28 cellular contexts compared by ENCODE assay signal in genomic region chr1:179493323-179493722, GRCh38.
DNase-seq lines count a peak whose midpoint lies in the region; ATAC-seq and TF ChIP-seq lines count a peak whose summit lies in the region.
"Had no signal": no experiment of that assay in that cellular context is flagged by ENCODE, and none has a peak within 500 bp of the region (broad histone marks: within the 10 kb centered on the region; RNA-seq: fewer than 3 reads in every experiment).

No MANE protein-coding gene starts in this region.

- dilution Hi-C loops in IMR-90 (cut with HindIII; ENCODE audit: low sequenced_read_pairs, unreplicated experiment): no loop called here

- H3K27ac Mint-ChIP-seq in activated T-helper 1 cell treated with anti-CD3 and anti-CD28 coated beads, Interleukin-12 subunit alpha, Interleukin-12 subunit beta, Interleukin-2, Interleukin-4 antibody, amounts not matched to agents 30 ng/mL and 10 ng/mL and 1 ng/mL, durations not matched to agents 14 hours and 24 hours and 36 hours: no peak overlapping the region
- H3K27ac Mint-ChIP-seq: activated naive CD4-positive, alpha-beta T cell treated with anti-CD3 and anti-CD28 coated beads for 36 hours; T-helper 17 cell had no signal

- H2BK15ac ChIP-seq in IMR-90 (ENCODE audit: low read depth, low read length): no peak overlapping the region

- H2BK5ac ChIP-seq in IMR-90 (ENCODE audit: low read depth, low read length, poor library complexity, severe bottlenecking): no peak overlapping the region

- BruUV-seq in IMR-90 (replicated peaks; lab: Mats Ljungman, UMichigan): no TSS peak

- no peak overlapping the region for H3K56ac ChIP-seq in IMR-90 (ENCODE audit: extremely low read depth, insufficient read depth, low read length)

- no peaks in the 10 kb centered on the region for H3K9me1 ChIP-seq in IMR-90 (ENCODE audit: insufficient read depth, low read length)

- no peaks in the 10 kb centered on the region for H3K79me1 ChIP-seq in IMR-90 (ENCODE audit: low read depth in 1 of 2, low read length in 2 of 2)

- no peaks in the 10 kb centered on the region for H4K20me1 ChIP-seq in IMR-90 (ENCODE audit: insufficient read depth, low read length)
- H4K20me1 ChIP-seq: BLaER1 treated with 17β-estradiol and CSF1 and Interleukin-3, amounts not matched to agents 10 nM and 100 nM had no signal

- no peak overlapping the region for H3K9ac ChIP-seq in IMR-90 (ENCODE audit: low read depth, low read length)
- H3K9ac ChIP-seq: BLaER1 treated with 17β-estradiol and CSF1 and Interleukin-3, amounts not matched to agents 10 nM and 100 nM had no signal

- no peaks in the 10 kb centered on the region for H3K36me3 ChIP-seq in IMR-90 (ENCODE audit: control insufficient read depth, insufficient read depth, low read length)
- no peaks in the 10 kb centered on the region for H3K36me3 ChIP-seq in brain microvascular endothelial cell (replicated peaks)
- H3K36me3 ChIP-seq in psoas muscle (ENCODE audit: insufficient read depth in 1 of 2, low read depth in 1 of 2): no peaks in the 10 kb centered on the region
- H3K36me3 ChIP-seq: adrenal gland; BLaER1 treated with 17β-estradiol and CSF1 and Interleukin-3, amounts not matched to agents 10 nM and 100 nM; MG63; sigmoid colon; stomach had no signal

- H4K5ac ChIP-seq in IMR-90 (ENCODE audit: low read depth, low read length): no peak overlapping the region

- H2AFZ ChIP-seq in IMR-90 (replicated peaks; ENCODE audit: low read length, poor library complexity): no peak overlapping the region

- no peak overlapping the region for H2AK5ac ChIP-seq in IMR-90 (ENCODE audit: low read depth, low read length)

- POLR2A ChIA-PET in IMR-90 (lab: Charles Lee; ENCODE audit: unreplicated experiment): no interaction called here

- no peaks in the 10 kb centered on the region for H3K4me1 Mint-ChIP-seq in activated T-helper 1 cell treated with anti-CD3 and anti-CD28 coated beads, Interleukin-12 subunit alpha, Interleukin-12 subunit beta, Interleukin-2, Interleukin-4 antibody, amounts not matched to agents 30 ng/mL and 10 ng/mL and 1 ng/mL, durations not matched to agents 14 hours and 24 hours and 36 hours (ENCODE audit: low read depth)

- no peak overlapping the region for H3K4me2 ChIP-seq in IMR-90 (ENCODE audit: low read depth, low read length)
- H3K4me2 ChIP-seq: BLaER1 treated with 17β-estradiol and CSF1 and Interleukin-3, amounts not matched to agents 10 nM and 100 nM had no signal

- TF ChIP-seq CTCF in AG10803 (conservative IDR thresholded peaks at IDR 0.05; ENCODE audit: low read length) (no peak), IMR-90 (conservative IDR thresholded peaks at IDR 0.05; ENCODE audit: low read depth, low read length) (no peak), brain microvascular endothelial cell (IDR thresholded peaks at IDR 0.05; ENCODE audit: low read depth, low read length, missing control alignments) (no peak), psoas muscle (IDR thresholded peaks at IDR 0.05) (no peak)

- no peak overlapping the region for H2BK120ac ChIP-seq in IMR-90 (ENCODE audit: low read depth, low read length)

- 0% methylated on average over 1 of the region's 2 CpGs; no CpG with 5 or more reads in 1 of the 2 experiments for WGBS in IMR-90 (ENCODE audit: extremely low coverage in 2 of 2, insufficient read length in 1 of 2), 2 experiments
- 77 to 85% (median 78%) methylated on average over 2 of the region's 2 CpGs for WGBS in psoas muscle, 3 donors

- H3K27ac ChIP-seq in IMR-90 (ENCODE audit: insufficient read depth, low read length): no peak overlapping the region
- no peak overlapping the region for H3K27ac ChIP-seq in brain microvascular endothelial cell
- no peak overlapping the region for H3K27ac ChIP-seq in psoas muscle
- H3K27ac ChIP-seq: adrenal gland; BLaER1 treated with 17β-estradiol and CSF1 and Interleukin-3, amounts not matched to agents 10 nM and 100 nM; sigmoid colon; stomach had no signal

- H3K23ac ChIP-seq in IMR-90 (ENCODE audit: low read depth, low read length): no peak overlapping the region

- H3K4ac ChIP-seq in IMR-90 (ENCODE audit: low read depth, low read length): no peak overlapping the region

- in situ Hi-C loops in IMR-90 (cut with MboI; ENCODE audit: low sequenced_read_pairs): no loop called here
- in situ Hi-C loops in brain microvascular endothelial cell (cut with HindIII; ENCODE audit: low pct_ligation_motif_present, low sequenced_read_pairs): no loop called here

- peak; percentile 1 for DNase-seq in AG10803 (ENCODE audit: low read depth)
- DNase-seq in IMR-90: peak; percentile 75
- peak; percentile 5 for DNase-seq in brain microvascular endothelial cell
- peak; percentile 4 for DNase-seq in kidney tubule cell (ENCODE audit: low spot score)
- no peak for DNase-seq in psoas muscle
- DNase-seq in activated T-helper 1 cell treated with anti-CD3 and anti-CD28 coated beads, Interleukin-12 subunit alpha, Interleukin-12 subunit beta, Interleukin-2, Interleukin-4 antibody, amounts not matched to agents 30 ng/mL and 10 ng/mL and 1 ng/mL, durations not matched to agents 14 hours and 24 hours and 36 hours (ENCODE audit: low spot score): no peak
- DNase-seq in sciatic nerve (ENCODE audit: low spot score): no peak
- DNase-seq: activated CD4-positive, alpha-beta T cell treated with anti-CD3 and anti-CD28 coated beads, Interleukin-2, amount 50 U/mL, for 4 hours; activated naive CD4-positive, alpha-beta T cell treated with anti-CD3 and anti-CD28 coated beads for 36 hours; adrenal gland; GDM1; glutamatergic neuron; left ventricle myocardium superior; MG63; NCI-H1105; NCI-H187 treated with DMSO at 0.1 percent for 48 hours; NCI-H2171; NCI-H524 treated with DMSO at 0.1 percent for 48 hours; posterior cingulate gyrus; sigmoid colon; stimulated activated CD4-positive, alpha-beta T cell treated with anti-CD3 and anti-CD28 coated beads, Interleukin-4, amount 100 ng/mL, for 1 hour; stomach; T-helper 17 cell had no signal

- no peaks in the 10 kb centered on the region for H3K36me3 Mint-ChIP-seq in activated T-helper 1 cell treated with anti-CD3 and anti-CD28 coated beads, Interleukin-12 subunit alpha, Interleukin-12 subunit beta, Interleukin-2, Interleukin-4 antibody, amounts not matched to agents 30 ng/mL and 10 ng/mL and 1 ng/mL, durations not matched to agents 14 hours and 24 hours and 36 hours (ENCODE audit: low read depth)

- H3K27me3 Mint-ChIP-seq in activated T-helper 1 cell treated with anti-CD3 and anti-CD28 coated beads, Interleukin-12 subunit alpha, Interleukin-12 subunit beta, Interleukin-2, Interleukin-4 antibody, amounts not matched to agents 30 ng/mL and 10 ng/mL and 1 ng/mL, durations not matched to agents 14 hours and 24 hours and 36 hours (ENCODE audit: insufficient read depth): no peaks in the 10 kb centered on the region

- no peak for TF ChIP-seq POLR2A in IMR-90 (IDR thresholded peaks at IDR 0.05; ENCODE audit: low read depth, low read length)

- TF ChIP-seq RAD21 in IMR-90 (IDR thresholded peaks at IDR 0.05; ENCODE audit: low read length): no peak

- intact Hi-C loops in IMR-90 (cut with micrococcal nuclease) (no loop called here), psoas muscle (cut with DNase I) (no loop called here), sciatic nerve (cut with DNase I) (no loop called here)
- intact Hi-C loops in activated T-helper 1 cell treated with anti-CD3 and anti-CD28 coated beads, Interleukin-12 subunit alpha, Interleukin-12 subunit beta, Interleukin-2, Interleukin-4 antibody, amounts not matched to agents 30 ng/mL and 10 ng/mL and 1 ng/mL, durations not matched to agents 14 hours and 24 hours and 36 hours (cut with micrococcal nuclease): no loop called here

- no peak overlapping the region for H2BK20ac ChIP-seq in IMR-90 (ENCODE audit: low read depth, low read length)

- H3K4me3 Mint-ChIP-seq in activated T-helper 1 cell treated with anti-CD3 and anti-CD28 coated beads, Interleukin-12 subunit alpha, Interleukin-12 subunit beta, Interleukin-2, Interleukin-4 antibody, amounts not matched to agents 30 ng/mL and 10 ng/mL and 1 ng/mL, durations not matched to agents 14 hours and 24 hours and 36 hours: no peak overlapping the region
- H3K4me3 Mint-ChIP-seq: activated naive CD4-positive, alpha-beta T cell treated with anti-CD3 and anti-CD28 coated beads for 36 hours; T-helper 17 cell had no signal

- H3K27me3 ChIP-seq in IMR-90 (ENCODE audit: control insufficient read depth, insufficient read depth, low read length) (no peaks in the 10 kb centered on the region), brain microvascular endothelial cell (replicated peaks) (no peaks in the 10 kb centered on the region), psoas muscle (ENCODE audit: insufficient read depth in 3 of 3, low read length in 2 of 3) (no peaks in the 10 kb centered on the region)
- H3K27me3 ChIP-seq: adrenal gland; BLaER1 treated with 17β-estradiol and CSF1 and Interleukin-3, amounts not matched to agents 10 nM and 100 nM; MG63; sigmoid colon; stomach had no signal

- no peaks in the 10 kb centered on the region for H3K9me3 Mint-ChIP-seq in activated T-helper 1 cell treated with anti-CD3 and anti-CD28 coated beads, Interleukin-12 subunit alpha, Interleukin-12 subunit beta, Interleukin-2, Interleukin-4 antibody, amounts not matched to agents 30 ng/mL and 10 ng/mL and 1 ng/mL, durations not matched to agents 14 hours and 24 hours and 36 hours

- H2AK9ac ChIP-seq in IMR-90 (replicated peaks; ENCODE audit: low read depth, low read length, poor library complexity): no peak overlapping the region

- CTCF ChIA-PET in IMR-90 (lab: Yijun Ruan, JAX): no interaction called here

- H4K8ac ChIP-seq in IMR-90 (ENCODE audit: low read depth in 2 of 2, low read length in 2 of 2): no peak overlapping the region

- H3K4me3 ChIP-seq in AG10803 (ENCODE audit: low read length): no peak overlapping the region
- H3K4me3 ChIP-seq in IMR-90 (ENCODE audit: insufficient read depth, low read depth, low read length): no peak overlapping the region
- no peak overlapping the region for H3K4me3 ChIP-seq in brain microvascular endothelial cell (ENCODE audit: low read depth, low read length)
- H3K4me3 ChIP-seq in psoas muscle: no peak overlapping the region
- H3K4me3 ChIP-seq: adrenal gland; BLaER1 treated with 17β-estradiol and CSF1 and Interleukin-3, amounts not matched to agents 10 nM and 100 nM; K562; MG63; sigmoid colon; stomach had no signal

- H3K9me3 ChIP-seq in IMR-90 (ENCODE audit: control insufficient read depth, insufficient read depth, low read length) (no peaks in the 10 kb centered on the region), psoas muscle (no peaks in the 10 kb centered on the region)
- H3K9me3 ChIP-seq: adrenal gland; BLaER1 treated with 17β-estradiol and CSF1 and Interleukin-3, amounts not matched to agents 10 nM and 100 nM; MG63; sigmoid colon had no signal

- no peak overlapping the region for H4K91ac ChIP-seq in IMR-90 (ENCODE audit: insufficient read depth, low read depth, low read length)

- H3K4me1 ChIP-seq in IMR-90 (ENCODE audit: control insufficient read depth, insufficient read depth, low read length): no peaks in the 10 kb centered on the region
- H3K4me1 ChIP-seq in psoas muscle: no peaks in the 10 kb centered on the region
- H3K4me1 ChIP-seq: BLaER1 treated with 17β-estradiol and CSF1 and Interleukin-3, amounts not matched to agents 10 nM and 100 nM; sigmoid colon; stomach had no signal

- no peak overlapping the region for H3K18ac ChIP-seq in IMR-90 (ENCODE audit: low read depth, low read length)

- peak; percentile 94 for ATAC-seq in IMR-90 (ENCODE audit: low read depth)
- no peak for ATAC-seq in psoas muscle
- ATAC-seq in HG02588 (IDR thresholded peaks at IDR 0.05; ENCODE audit: unreplicated experiment): no peak
- no peak for ATAC-seq in sciatic nerve
- ATAC-seq: activated CD4-positive, CD25-positive, alpha-beta regulatory T cell treated with anti-CD3 and anti-CD28 coated beads, Interleukin-2, amount 50 U/mL, for 24 hours; K562; left ventricle myocardium superior; SK-N-SH treated with all-trans-retinoic acid at 6 μM for 48 hours; T-helper 17 cell had no signal

- no peak overlapping the region for H3K14ac ChIP-seq in IMR-90 (replicated peaks; ENCODE audit: low read depth, low read length)

Comparison
In these comparisons a context has a peak if more than half of its experiments do, and no peak if none do; other contexts are left out.
1. DNase-seq: peak in AG10803 (single experiment), IMR-90 (single experiment), brain microvascular endothelial cell (single experiment) and kidney tubule cell (single experiment); none in psoas muscle (0 of 2), activated T-helper 1 cell treated with anti-CD3 and anti-CD28 coated beads, Interleukin-12 subunit alpha, Interleukin-12 subunit beta, Interleukin-2, Interleukin-4 antibody, amounts not matched to agents 30 ng/mL and 10 ng/mL and 1 ng/mL, durations not matched to agents 14 hours and 24 hours and 36 hours (single experiment) and sciatic nerve (single experiment).